13 cellular contexts compared by ENCODE assay signal in genomic region chr10:67770537-67770936, GRCh38.
A peak's percentile ranks its signal among the peaks of the same experiment; 100 is the strongest.
DNase-seq lines count a peak whose midpoint lies in the region; ATAC-seq and TF ChIP-seq lines count a peak whose summit lies in the region.
"Had no signal": no experiment of that assay in that cellular context is flagged by ENCODE, and none has a peak within 500 bp of the region (broad histone marks: within the 10 kb centered on the region; RNA-seq: fewer than 3 reads in every experiment).

No MANE protein-coding gene starts in this region.

- no peak for TF ChIP-seq POLR2A in transverse colon (IDR thresholded peaks at IDR 0.05)

- no peaks in the 10 kb centered on the region for H3K9me3 ChIP-seq in transverse colon
- H3K9me3 ChIP-seq: A549 had no signal

- peak overlapping the region; percentile 33 for H3K27ac Mint-ChIP-seq in activated CD8-positive, alpha-beta memory T cell treated with anti-CD3 and anti-CD28 coated beads, Interleukin-2, amount 10 ng/mL, durations not matched to agents 7 days and 5 days
- H3K27ac Mint-ChIP-seq in stimulated activated memory B cell treated with anti-CD40 and anti-IgM and Interleukin-4, amounts not matched to agents 10 μg/mL and 1 μg/mL and 100 μg/mL, for 72 hours = peak overlapping the region; percentile 92
- H3K27ac Mint-ChIP-seq: type B pancreatic cell had no signal

- H3K36me3 ChIP-seq in transverse colon = no peaks in the 10 kb centered on the region

- in situ Hi-C loops in transverse colon (cut with MboI; ENCODE audit: low pct_ligation_motif_present in 1 of 4, low pct_unique_long_range_greater_than_20kb in 1 of 4, low sequenced_read_pairs in 3 of 4) = loop anchor here in 1 of 4 donors (5.0 kb wide), 1 partner anchor 73 kb away; the partner anchor contains the start of gene CTNNA3

- peaks cover 6% of the 10 kb centered on the region for H3K36me3 Mint-ChIP-seq in activated CD8-positive, alpha-beta memory T cell treated with anti-CD3 and anti-CD28 coated beads, Interleukin-2, amount 10 ng/mL, durations not matched to agents 7 days and 5 days
- no peaks in the 10 kb centered on the region for H3K36me3 Mint-ChIP-seq in stimulated activated memory B cell treated with anti-CD40 and anti-IgM and Interleukin-4, amounts not matched to agents 10 μg/mL and 1 μg/mL and 100 μg/mL, for 72 hours
- H3K36me3 Mint-ChIP-seq: T-cell, type B pancreatic cell had no signal

- CTCF ChIA-PET in activated CD8-positive, alpha-beta memory T cell treated with anti-CD3 and anti-CD28 coated beads, Interleukin-2, amount 10 ng/mL, durations not matched to agents 7 days and 5 days (lab: Charles Lee) = interaction anchor here (0.9 to 2.8 kb wide), 4 partner anchors 9 to 73 kb away, joined by 3 to 16 read pairs (median 6); no protein-coding TSS in a partner anchor

- H3K27me3 ChIP-seq in transverse colon = no peaks in the 10 kb centered on the region

- no peak overlapping the region for H3K4me3 ChIP-seq in transverse colon
- H3K4me3 ChIP-seq: A549 had no signal

- no peak overlapping the region for H3K27ac ChIP-seq in transverse colon
- H3K27ac ChIP-seq: A549 had no signal

- no peak for DNase-seq in activated CD8-positive, alpha-beta memory T cell treated with anti-CD3 and anti-CD28 coated beads, Interleukin-2, amount 10 ng/mL, durations not matched to agents 7 days and 5 days
- DNase-seq in activated CD8-positive, alpha-beta memory T cell treated with anti-CD3 and anti-CD28 coated beads for 24 hours = no peak
- DNase-seq in SW480 (ENCODE audit: low spot score) (no peak), transverse colon (no peak)
- DNase-seq in stimulated activated CD4-positive, alpha-beta T cell treated with anti-CD3 and anti-CD28 coated beads, Interleukin-4, amount 100 ng/mL, for 1 hour = no peak
- DNase-seq: glutamatergic neuron, NCI-H2171 treated with DMSO at 0.1 percent for 48 hours, T-cell had no signal

- TF ChIP-seq EP300 in transverse colon (IDR thresholded peaks at IDR 0.05; ENCODE audit: low read depth) = no peak

- no peaks in the 10 kb centered on the region for H3K9me3 Mint-ChIP-seq in activated CD8-positive, alpha-beta memory T cell treated with anti-CD3 and anti-CD28 coated beads, Interleukin-2, amount 10 ng/mL, durations not matched to agents 7 days and 5 days (ENCODE audit: low read depth)
- H3K9me3 Mint-ChIP-seq in stimulated activated memory B cell treated with anti-CD40 and anti-IgM and Interleukin-4, amounts not matched to agents 10 μg/mL and 1 μg/mL and 100 μg/mL, for 72 hours = peaks cover 2% of the 10 kb centered on the region
- H3K9me3 Mint-ChIP-seq: T-cell, type B pancreatic cell had no signal

- H3K27me3 Mint-ChIP-seq in activated CD8-positive, alpha-beta memory T cell treated with anti-CD3 and anti-CD28 coated beads, Interleukin-2, amount 10 ng/mL, durations not matched to agents 7 days and 5 days = no peaks in the 10 kb centered on the region
- H3K27me3 Mint-ChIP-seq in stimulated activated memory B cell treated with anti-CD40 and anti-IgM and Interleukin-4, amounts not matched to agents 10 μg/mL and 1 μg/mL and 100 μg/mL, for 72 hours = no peaks in the 10 kb centered on the region
- H3K27me3 Mint-ChIP-seq: T-cell, type B pancreatic cell had no signal

- intact Hi-C loops in transverse colon (cut with DNase I; ENCODE audit: low total_unique reads) = loop anchor here (5.0 to 10.0 kb wide), 2 partner anchors 63 to 106 kb away; no protein-coding TSS in a partner anchor

- no peak for TF ChIP-seq CTCF in transverse colon (IDR thresholded peaks at IDR 0.05)

- no peak overlapping the region for H3K4me3 Mint-ChIP-seq in activated CD8-positive, alpha-beta memory T cell treated with anti-CD3 and anti-CD28 coated beads, Interleukin-2, amount 10 ng/mL, durations not matched to agents 7 days and 5 days
- no peak overlapping the region for H3K4me3 Mint-ChIP-seq in stimulated activated memory B cell treated with anti-CD40 and anti-IgM and Interleukin-4, amounts not matched to agents 10 μg/mL and 1 μg/mL and 100 μg/mL, for 72 hours
- H3K4me3 Mint-ChIP-seq: T-cell, type B pancreatic cell had no signal

- peaks cover 47% of the 10 kb centered on the region for H3K4me1 Mint-ChIP-seq in activated CD8-positive, alpha-beta memory T cell treated with anti-CD3 and anti-CD28 coated beads, Interleukin-2, amount 10 ng/mL, durations not matched to agents 7 days and 5 days
- H3K4me1 Mint-ChIP-seq in stimulated activated memory B cell treated with anti-CD40 and anti-IgM and Interleukin-4, amounts not matched to agents 10 μg/mL and 1 μg/mL and 100 μg/mL, for 72 hours = peaks cover 48% of the 10 kb centered on the region

- H3K4me1 ChIP-seq in transverse colon = no peaks in the 10 kb centered on the region
- H3K4me1 ChIP-seq: A549 had no signal

- ATAC-seq in activated CD8-positive, alpha-beta memory T cell treated with anti-CD3 and anti-CD28 coated beads, Interleukin-2, amount 10 ng/mL, durations not matched to agents 7 days and 5 days = no peak
- ATAC-seq in HG02642 (IDR thresholded peaks at IDR 0.05; ENCODE audit: poor library complexity, unreplicated experiment) = peak; percentile 72
- peak; percentile 53 for ATAC-seq in HG03469 (IDR thresholded peaks at IDR 0.05; ENCODE audit: unreplicated experiment)
- peak; percentile 81 for ATAC-seq in stimulated activated memory B cell treated with anti-CD40 and anti-IgM and Interleukin-4, amounts not matched to agents 10 μg/mL and 1 μg/mL and 100 μg/mL, for 72 hours
- ATAC-seq: A549, T-cell had no signal
